In genomic region chr1:154962238-154962678, GRCh38 we compare ENCODE assay signal across 8 cellular contexts. TPM values are rescaled to one million over a fixed set of nuclear protein-coding genes. Genes with fewer than 3 reads are reported as not detected.
DNase-seq lines count a peak whose midpoint lies in the region; ATAC-seq and TF ChIP-seq lines count a peak whose summit lies in the region.

No MANE protein-coding gene starts in this region.

- peak overlapping the region; percentile 72 to 90 (median 80) for H3K4me3 ChIP-seq in BLaER1 treated with 17β-estradiol and CSF1 and Interleukin-3, amounts not matched to agents 10 nM and 100 nM
- H3K4me3 ChIP-seq in NT2/D1 (ENCODE audit: insufficient read length, low read depth) (peak overlapping the region; percentile 84), choroid plexus epithelial cell (ENCODE audit: low read depth, low read length) (peak overlapping the region; percentile 86), mesenchymal stem cell (ENCODE audit: insufficient read depth in 1 of 2, low read depth in 1 of 2, low read length in 2 of 2) (peak overlapping the region; percentile 85 to 94), urinary bladder (ENCODE audit: low read depth, low read length) (peak overlapping the region; percentile 86)

- peaks cover 0 to 41% (median 20%) of the 10 kb centered on the region in 11 experiments; a peak in 13 of 22 replicates for H4K20me1 ChIP-seq in BLaER1 treated with 17β-estradiol and CSF1 and Interleukin-3, amounts not matched to agents 10 nM and 100 nM

- H3K4me2 ChIP-seq in BLaER1 treated with 17β-estradiol and CSF1 and Interleukin-3, amounts not matched to agents 10 nM and 100 nM, result peak overlapping the region; percentile 87 to 99 (median 92)
- H3K4me2 ChIP-seq in mesenchymal stem cell (ENCODE audit: low read length, poor library complexity, severe bottlenecking), result peak overlapping the region; percentile 80

- peak overlapping the region in 1 of 2 experiments; percentile 33 for H2BK12ac ChIP-seq in mesenchymal stem cell (ENCODE audit: low read length in 2 of 2)

- H3K79me1 ChIP-seq in mesenchymal stem cell (replicated peaks; ENCODE audit: low read length, poor library complexity, severe bottlenecking), result peaks cover 13% of the 10 kb centered on the region

- ATAC-seq in GM18909 (IDR thresholded peaks at IDR 0.05; ENCODE audit: poor library complexity, unreplicated experiment), result peak; percentile 19
- no peak for ATAC-seq in HG02870 (IDR thresholded peaks at IDR 0.05; ENCODE audit: unreplicated experiment)

- H2BK15ac ChIP-seq in mesenchymal stem cell (ENCODE audit: low read depth, poor library complexity, severe bottlenecking), result peak overlapping the region; percentile 91

- peaks cover 53 to 88% (median 60%) of the 10 kb centered on the region in 10 experiments for H3K4me1 ChIP-seq in BLaER1 treated with 17β-estradiol and CSF1 and Interleukin-3, amounts not matched to agents 10 nM and 100 nM
- H3K4me1 ChIP-seq in NT2/D1 (ENCODE audit: insufficient read depth, insufficient read length) (peaks cover 6% of the 10 kb centered on the region), mesenchymal stem cell (ENCODE audit: control insufficient read depth, insufficient read depth, low read depth, low read length) (peaks cover 24% of the 10 kb centered on the region), urinary bladder (ENCODE audit: insufficient read depth) (no peaks in the 10 kb centered on the region)

- peak overlapping the region in 1 of 2 experiments; percentile 49 for H3K23ac ChIP-seq in mesenchymal stem cell (ENCODE audit: low read length in 2 of 2)

- no peak overlapping the region for H3K14ac ChIP-seq in mesenchymal stem cell (ENCODE audit: low read length in 2 of 2)

- peak overlapping the region; percentile 99 for H3K4ac ChIP-seq in mesenchymal stem cell (ENCODE audit: low read depth in 1 of 2, low read length in 2 of 2)

- 28% methylated on average over 12 of the region's 16 CpGs for WGBS in mesenchymal stem cell
- WGBS in urinary bladder, result 6% methylated on average over 16 of the region's 16 CpGs

- H2AFZ ChIP-seq in mesenchymal stem cell (ENCODE audit: low read depth, low read length), result no peak overlapping the region

- DNase-seq in NT2/D1 (ENCODE audit: low read depth, low spot score) (no peak), choroid plexus epithelial cell (ENCODE audit: low read depth) (peak; percentile 38), mesenchymal stem cell (peak; percentile 33), islet precursor cell (no peak)

- peaks cover 59 to 73% (median 68%) of the 10 kb centered on the region in 11 experiments for H3K36me3 ChIP-seq in BLaER1 treated with 17β-estradiol and CSF1 and Interleukin-3, amounts not matched to agents 10 nM and 100 nM
- H3K36me3 ChIP-seq in NT2/D1 (ENCODE audit: insufficient read depth, insufficient read length, low read length) (peaks cover 80% of the 10 kb centered on the region), mesenchymal stem cell (ENCODE audit: control insufficient read depth in 1 of 2, insufficient read depth in 2 of 2, low read depth in 1 of 2, low read length in 2 of 2) (peaks cover 64% of the 10 kb centered on the region in 2 experiments), urinary bladder (ENCODE audit: insufficient read depth) (peaks cover 4% of the 10 kb centered on the region)

- peak overlapping the region; percentile 97 for H4K8ac ChIP-seq in mesenchymal stem cell (ENCODE audit: low read length)

- peak overlapping the region; percentile 96 to 100 for H3K18ac ChIP-seq in mesenchymal stem cell (ENCODE audit: low read depth in 1 of 2, low read length in 2 of 2)

- H3K27ac ChIP-seq in BLaER1 treated with 17β-estradiol and CSF1 and Interleukin-3, amounts not matched to agents 10 nM and 100 nM, result peak overlapping the region; percentile 93 to 99 (median 98)
- peak overlapping the region; percentile 74 for H3K27ac ChIP-seq in mesenchymal stem cell (ENCODE audit: low read length, poor library complexity, severe bottlenecking)
- H3K27ac ChIP-seq in urinary bladder (ENCODE audit: low read depth), result peak overlapping the region; percentile 99

- peak overlapping the region; percentile 76 for H2AK5ac ChIP-seq in mesenchymal stem cell (ENCODE audit: low read length, severe bottlenecking)

- TF ChIP-seq CTCF in choroid plexus epithelial cell (conservative IDR thresholded peaks at IDR 0.05; ENCODE audit: low read depth, low read length), result no peak

- peak overlapping the region; percentile 97 for H2BK5ac ChIP-seq in mesenchymal stem cell (ENCODE audit: low read depth, low read length, poor library complexity, severe bottlenecking)

- no peaks in the 10 kb centered on the region for H3K9me3 ChIP-seq in BLaER1 treated with 17β-estradiol and CSF1 and Interleukin-3, amounts not matched to agents 10 nM and 100 nM (replicated peaks in 1 of 11)
- H3K9me3 ChIP-seq in NT2/D1 (ENCODE audit: insufficient read depth, low read length) (no peaks in the 10 kb centered on the region; the same call in 1 of the 2 replicates), mesenchymal stem cell (ENCODE audit: control insufficient read depth, low read length) (no peaks in the 10 kb centered on the region)

- H4K91ac ChIP-seq in mesenchymal stem cell (ENCODE audit: low read length), result peak overlapping the region; percentile 84

- H2BK120ac ChIP-seq in mesenchymal stem cell (ENCODE audit: low read depth, low read length), result no peak overlapping the region

- H3K27me3 ChIP-seq in BLaER1 treated with 17β-estradiol and CSF1 and Interleukin-3, amounts not matched to agents 10 nM and 100 nM, result no peaks in the 10 kb centered on the region
- H3K27me3 ChIP-seq in NT2/D1 (ENCODE audit: insufficient read depth, insufficient read length) (no peaks in the 10 kb centered on the region), mesenchymal stem cell (ENCODE audit: control insufficient read depth in 1 of 2, insufficient read depth in 1 of 2, low read length in 2 of 2) (no peaks in the 10 kb centered on the region)

- peak overlapping the region; percentile 92 to 99 (median 97) for H3K9ac ChIP-seq in BLaER1 treated with 17β-estradiol and CSF1 and Interleukin-3, amounts not matched to agents 10 nM and 100 nM
- peak overlapping the region; percentile 98 for H3K9ac ChIP-seq in NT2/D1 (ENCODE audit: insufficient read length, low read depth)
- H3K9ac ChIP-seq in mesenchymal stem cell (ENCODE audit: low read length), result peak overlapping the region; percentile 96

RNA-seq across cellular contexts. Expression of gene PYGO2, which starts 0.7 kb away (rescaled TPM):
- 16.1 TPM for polyA plus RNA-seq in mesenchymal stem cell (2013, experiment 1 of 2)
- 15.3 TPM for polyA plus RNA-seq in mesenchymal stem cell (2013, experiment 2 of 2)
- total RNA-seq in urinary bladder, result 10.8 TPM
- polyA plus RNA-seq in urinary bladder, result 29.2 TPM

RNA-seq across cellular contexts. Expression of gene PBXIP1, which starts 6.4 kb away (rescaled TPM):
- polyA plus RNA-seq in mesenchymal stem cell (2013, experiment 1 of 2), result 69.2 TPM
- polyA plus RNA-seq in mesenchymal stem cell (2013, experiment 2 of 2), result 66.7 TPM
- total RNA-seq in urinary bladder, result 74.0 TPM
- polyA plus RNA-seq in urinary bladder, result 206 TPM

RNA-seq across cellular contexts. Expression of gene SHC1, which starts 8.3 kb away (rescaled TPM):
- 352 TPM for polyA plus RNA-seq in mesenchymal stem cell (2013, experiment 1 of 2)
- polyA plus RNA-seq in mesenchymal stem cell (2013, experiment 2 of 2), result 344 TPM
- 61.2 TPM for total RNA-seq in urinary bladder
- 110 TPM for polyA plus RNA-seq in urinary bladder

RNA-seq across cellular contexts. Expression of gene CKS1B, which starts 12.2 kb away (rescaled TPM):
- polyA plus RNA-seq in mesenchymal stem cell (2013, experiment 1 of 2), result 48.2 TPM
- 48.8 TPM for polyA plus RNA-seq in mesenchymal stem cell (2013, experiment 2 of 2)
- total RNA-seq in urinary bladder, result 38.4 TPM
- polyA plus RNA-seq in urinary bladder, result 54.9 TPM

RNA-seq across cellular contexts. Expression of gene FLAD1, which starts 20.9 kb away (rescaled TPM):
- polyA plus RNA-seq in mesenchymal stem cell (2013, experiment 1 of 2), result 26.7 TPM
- polyA plus RNA-seq in mesenchymal stem cell (2013, experiment 2 of 2), result 26.3 TPM
- total RNA-seq in urinary bladder, result 10.5 TPM
- polyA plus RNA-seq in urinary bladder, result 27.9 TPM

Comparison
In these comparisons a context has a peak if more than half of its experiments do, and no peak if none do; other contexts are left out.
1. DNase-seq: peak in choroid plexus epithelial cell (single experiment) and mesenchymal stem cell (single experiment); none in NT2/D1 (single experiment) and islet precursor cell (single experiment).
2. Peak in every context shown above with its lines, with median percentiles within 50 percentile points of each other: H3K27ac ChIP-seq, H3K4me3 ChIP-seq and H3K9ac ChIP-seq.